Comparison of ENCODE assay signal across 3 cellular contexts in genomic region chr1:64487061-64487460, GRCh38.
TF ChIP-seq lines count a peak whose summit lies in the region.

No MANE protein-coding gene starts in this region.

TF ChIP-seq in HEK293, 187 proteins besides CTCF, POLR2A, EP300 and RAD21 (continues in another document):
- peak; percentile 17; the same call in 1 of the 2 replicates for TF ChIP-seq PRDM10 (tag by site-specific recombination; IDR thresholded peaks at IDR 0.05)
- TF ChIP-seq ZNF626 (tag by site-specific recombination; IDR thresholded peaks at IDR 0.05): no peak
- no peak for TF ChIP-seq ZNF311 (tag by site-specific recombination; IDR thresholded peaks at IDR 0.05; ENCODE audit: borderline replicate concordance)
- no peak for TF ChIP-seq ZNF169 (tag by site-specific recombination; IDR thresholded peaks at IDR 0.05)
- TF ChIP-seq ZBTB17 (tag by site-specific recombination; IDR thresholded peaks at IDR 0.05): 0 out of 2 replicates have a peak, but pooled peaks have one; percentile 11
- no peak for TF ChIP-seq ZNF658 (tag by site-specific recombination; IDR thresholded peaks at IDR 0.05)
- no peak for TF ChIP-seq ZNF335 (tag by site-specific recombination; conservative IDR thresholded peaks at IDR 0.05)
- TF ChIP-seq KLF7 (tag by site-specific recombination; IDR thresholded peaks at IDR 0.05; ENCODE audit: borderline replicate concordance): no peak
- no peak for TF ChIP-seq ZNF148 (tag by site-specific recombination; IDR thresholded peaks at IDR 0.05; ENCODE audit: borderline replicate concordance)
- TF ChIP-seq, protein P1, sequence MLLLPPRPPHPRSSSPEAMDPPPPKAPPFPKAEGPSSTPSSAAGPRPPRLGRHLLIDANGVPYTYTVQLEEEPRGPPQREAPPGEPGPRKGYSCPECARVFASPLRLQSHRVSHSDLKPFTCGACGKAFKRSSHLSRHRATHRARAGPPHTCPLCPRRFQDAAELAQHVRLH (tag by site-specific recombination; IDR thresholded peaks at IDR 0.05): no peak

TF ChIP-seq in K562, 482 proteins besides CTCF, POLR2A, EP300 and RAD21:
- TF ChIP-seq TARDBP (IDR thresholded peaks at IDR 0.05): no peak
- no peak for TF ChIP-seq NONO (IDR thresholded peaks at IDR 0.05; ENCODE audit: low read depth in 2 of 2, low read length in 1 of 2)
- no peak for TF ChIP-seq ZNF165 (CRISPR knock-in tag; IDR thresholded peaks at IDR 0.05; ENCODE audit: borderline replicate concordance)
- TF ChIP-seq SRSF9 (IDR thresholded peaks at IDR 0.05; ENCODE audit: borderline replicate concordance, low read depth, low read length): no peak
- TF ChIP-seq SIRT6 (IDR thresholded peaks at IDR 0.05; ENCODE audit: low read depth, low read length): no peak
- no peak for TF ChIP-seq FOXJ2 (tag; IDR thresholded peaks at IDR 0.05)
- TF ChIP-seq XRCC3 (IDR thresholded peaks at IDR 0.05): no peak
- TF ChIP-seq TRIM24 (IDR thresholded peaks at IDR 0.05): no peak
- no peak for TF ChIP-seq DNMT1 (IDR thresholded peaks at IDR 0.05)
- no peak for TF ChIP-seq NR1H2 (CRISPR knock-in tag; IDR thresholded peaks at IDR 0.05)
- no peak for TF ChIP-seq CBFA2T3 (IDR thresholded peaks at IDR 0.05)
- no peak for TF ChIP-seq E2F6 (IDR thresholded peaks at IDR 0.05; ENCODE audit: borderline replicate concordance in 1 of 2, extremely low read depth in 1 of 2, insufficient read depth in 1 of 2, insufficient read length in 1 of 2, low read depth in 1 of 2, low read length in 1 of 2, poor library complexity in 1 of 2, severe bottlenecking in 1 of 2)
- TF ChIP-seq EGR1 (conservative IDR thresholded peaks at IDR 0.05): no peak

TF ChIP-seq in HepG2, 621 proteins besides CTCF, POLR2A, EP300 and RAD21:
- no peak for TF ChIP-seq HMGXB3 (CRISPR knock-in tag; IDR thresholded peaks at IDR 0.05; ENCODE audit: borderline replicate concordance)
- TF ChIP-seq MLXIP (CRISPR knock-in tag; IDR thresholded peaks at IDR 0.05; ENCODE audit: borderline replicate concordance): no peak
- TF ChIP-seq STAG1 (CRISPR knock-in tag; IDR thresholded peaks at IDR 0.05): peak; percentile 14; the same call in 1 of the 2 replicates
- no peak for TF ChIP-seq CEBPZ (IDR thresholded peaks at IDR 0.05; ENCODE audit: low read length)
- no peak for TF ChIP-seq MAFG (CRISPR knock-in tag; IDR thresholded peaks at IDR 0.05)
- TF ChIP-seq, protein P2, sequence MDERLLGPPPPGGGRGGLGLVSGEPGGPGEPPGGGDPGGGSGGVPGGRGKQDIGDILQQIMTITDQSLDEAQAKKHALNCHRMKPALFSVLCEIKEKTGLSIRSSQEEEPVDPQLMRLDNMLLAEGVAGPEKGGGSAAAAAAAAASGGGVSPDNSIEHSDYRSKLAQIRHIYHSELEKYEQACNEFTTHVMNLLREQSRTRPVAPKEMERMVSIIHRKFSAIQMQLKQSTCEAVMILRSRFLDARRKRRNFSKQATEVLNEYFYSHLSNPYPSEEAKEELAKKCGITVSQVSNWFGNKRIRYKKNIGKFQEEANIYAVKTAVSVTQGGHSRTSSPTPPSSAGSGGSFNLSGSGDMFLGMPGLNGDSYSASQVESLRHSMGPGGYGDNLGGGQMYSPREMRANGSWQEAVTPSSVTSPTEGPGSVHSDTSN (CRISPR knock-in tag; IDR thresholded peaks at IDR 0.05): no peak
- no peak for TF ChIP-seq NONO (IDR thresholded peaks at IDR 0.05)
- TF ChIP-seq NONO (CRISPR knock-in tag; conservative IDR thresholded peaks at IDR 0.05): no peak
- TF ChIP-seq ZNF501 (CRISPR knock-in tag; IDR thresholded peaks at IDR 0.05): no peak
